9 cellular contexts compared by ENCODE assay signal in genomic region chr7:128867842-128868623, GRCh38. TPM values are rescaled to one million over a fixed set of nuclear protein-coding genes. Genes with fewer than 3 reads are reported as not detected.
A peak's percentile ranks its signal among the peaks of the same experiment; 100 is the strongest.
DNase-seq lines count a peak whose midpoint lies in the region; ATAC-seq, FAIRE-seq and TF ChIP-seq lines count a peak whose summit lies in the region.
"Had no signal": no experiment of that assay in that cellular context is flagged by ENCODE, and none has a peak within 500 bp of the region (broad histone marks: within the 10 kb centered on the region; RNA-seq: fewer than 3 reads in every experiment).

No MANE protein-coding gene starts in this region.

- H3K36me3 ChIP-seq in HepG2 (replicated peaks in 1 of 2; ENCODE audit: control insufficient read depth in 1 of 2, insufficient read depth in 2 of 2, low read length in 2 of 2) (peaks cover 0 to 5% of the 10 kb centered on the region in 2 experiments; a peak in 2 of 5 replicates), upper lobe of right lung (peaks cover 15% of the 10 kb centered on the region)

- 65% methylated on average over 11 of the region's 11 CpGs for WGBS in HepG2 (ENCODE audit: low lambda C conversion rate)

- peaks cover 8% of the 10 kb centered on the region for H3K79me2 ChIP-seq in HepG2 (ENCODE audit: insufficient read depth, low read length)

- peak; percentile 1; the same call in 2 of the 3 replicates for ATAC-seq in HepG2
- ATAC-seq in HG03460 (IDR thresholded peaks at IDR 0.05; ENCODE audit: unreplicated experiment), result no peak
- ATAC-seq in upper lobe of right lung, result no peak

- no peaks in the 10 kb centered on the region for H3K9me3 ChIP-seq in HepG2 (ENCODE audit: low read length)
- H3K9me3 ChIP-seq in upper lobe of right lung, result no peaks in the 10 kb centered on the region

- no peak; a peak in 1 of 4 replicates for TF ChIP-seq POLR2A in HepG2 (IDR thresholded peaks at IDR 0.05; ENCODE audit: insufficient read depth in 1 of 2, low read depth in 2 of 2, low read length in 2 of 2)

- peak; percentile 36 for DNase-seq in DMS153 treated with DMSO at 0.1 percent for 48 hours (lab: John Stamatoyannopoulos, UW; ENCODE audit: unreplicated experiment)
- DNase-seq in NCI-H1694 (lab: John Stamatoyannopoulos, UW), result peak; percentile 70
- peak; percentile 53 for DNase-seq in SW480 (ENCODE audit: low spot score)
- DNase-seq in HepG2 (ENCODE audit: low spot score), result no peak
- no peak for DNase-seq in stimulated activated CD4-positive, alpha-beta T cell treated with anti-CD3 and anti-CD28 coated beads, Interleukin-1b, Interleukin-23, amount 100 ng/mL, for 48 hours
- DNase-seq in SK-N-DZ (ENCODE audit: low spot score), result no peak
- no peak for DNase-seq in upper lobe of right lung

- peaks cover 2 to 12% of the 10 kb centered on the region in 2 experiments; a peak in 3 of 5 replicates for H3K27me3 ChIP-seq in HepG2 (ENCODE audit: control insufficient read depth in 1 of 2, insufficient read depth in 2 of 2, low read length in 2 of 2)
- H3K27me3 ChIP-seq in upper lobe of right lung, result peaks cover 11% of the 10 kb centered on the region

- H4K20me1 ChIP-seq in HepG2 (ENCODE audit: insufficient read depth, low read length), result no peaks in the 10 kb centered on the region; the same call in 1 of the 2 replicates

- no TSS peak for BruUV-seq in HepG2 (replicated peaks; lab: Mats Ljungman, UMichigan)

- H2AFZ ChIP-seq in HepG2 (ENCODE audit: low read length), result no peak overlapping the region

- POLR2A ChIA-PET in HepG2 (lab: Yijun Ruan, JAX), result no interaction called here

- TF ChIP-seq RAD21 in HepG2 (CRISPR knock-in tag; IDR thresholded peaks at IDR 0.05), result no peak

- FAIRE-seq in HepG2 (lab: Jason Lieb, UNC), result no peak

- in situ Hi-C loops in HepG2 (cut with HindIII; ENCODE audit: extremely low pct_ligation_motif_present, low pct_unique_long_range_greater_than_20kb), result no loop called here

- TF ChIP-seq EP300 in HepG2 (IDR thresholded peaks at IDR 0.05; ENCODE audit: low read depth in 2 of 2, low read length in 2 of 2) (no peak), HepG2 (CRISPR knock-in tag; IDR thresholded peaks at IDR 0.05; ENCODE audit: borderline replicate concordance) (no peak)

- intact Hi-C loops in HepG2 (cut with micrococcal nuclease; ENCODE audit: unreplicated experiment) (loop anchor here (10.0 kb wide), 1 partner anchor 83 kb away; no protein-coding TSS in a partner anchor), upper lobe of right lung (cut with DNase I) (no loop called here)

- peak overlapping the region; percentile 40; the same call in 1 of the 2 replicates for H3K9ac ChIP-seq in HepG2 (ENCODE audit: insufficient read depth, low read depth, low read length)

- H3K27ac ChIP-seq in HepG2 (ENCODE audit: extremely low read length, insufficient read depth, low read length) (no peak overlapping the region), upper lobe of right lung (no peak overlapping the region)

- TF ChIP-seq CTCF in HepG2 (CRISPR knock-in tag; IDR thresholded peaks at IDR 0.05) (no peak), upper lobe of right lung (IDR thresholded peaks at IDR 0.05) (no peak)

- CTCF ChIA-PET in HepG2 (lab: Yijun Ruan, JAX; ENCODE audit: low intra/inter-chr PET ratio, low total read pairs), result no interaction called here

- H3K4me2 ChIP-seq in HepG2 (ENCODE audit: low read depth, low read length), result peak overlapping the region; percentile 83

- H3K4me3 ChIP-seq in HepG2 (replicated peaks in 1 of 3; ENCODE audit: insufficient read depth in 1 of 3, low read depth in 2 of 3, low read length in 3 of 3) (peak overlapping the region in 1 of 3 experiments; percentile 73; a peak in 2 of 6 replicates), upper lobe of right lung (no peak overlapping the region)

- H3K4me1 ChIP-seq in HepG2 (ENCODE audit: insufficient read depth, low read length), result peaks cover 36% of the 10 kb centered on the region
- H3K4me1 ChIP-seq in upper lobe of right lung, result peaks cover 15% of the 10 kb centered on the region

RNA-seq across cellular contexts. Expression of gene ATP6V1F, which starts 5.4 kb away (rescaled TPM):
- total RNA-seq in HepG2 (2016; rRNA removed; fragmentation: Illumina TruSeq; extraction: Trizol) (87.2 and 107 TPM in 2 replicates), upper lobe of right lung (180 TPM)
- total RNA-seq in HepG2 (2016; cell fraction: cytosol; rRNA removed; fragmentation: Illumina TruSeq; extraction: Trizol; ENCODE audit: low read depth), result 91.7 and 127 TPM in 2 replicates
- total RNA-seq in HepG2 (2016; cell fraction: insoluble cytoplasmic fraction; rRNA removed; fragmentation: Illumina TruSeq; extraction: Trizol), result 86.6 and 128 TPM in 2 replicates
- total RNA-seq in HepG2 (2016; cell fraction: membrane; rRNA removed; fragmentation: Illumina TruSeq; extraction: Trizol), result 87.9 and 101 TPM in 2 replicates
- total RNA-seq in HepG2 (2016; cell fraction: nucleus; rRNA removed; fragmentation: Illumina TruSeq; extraction: Trizol), result 29.8 and 31.5 TPM in 2 replicates
- polyA plus RNA-seq in HepG2 (2011; rRNA removed), result 132 and 144 TPM in 2 replicates
- 149 and 216 TPM in 2 replicates for polyA plus RNA-seq in HepG2 (2011; cell fraction: cytosol; rRNA removed)
- 54.3 and 63.6 TPM in 2 replicates for polyA plus RNA-seq in HepG2 (2011; cell fraction: nucleus; rRNA removed)
- polyA plus RNA-seq in HepG2 (2012), result 127 and 131 TPM in 2 replicates
- polyA plus RNA-seq in HepG2 (2016; cell fraction: cytosol; fragmentation: Illumina TruSeq; extraction: Trizol; ENCODE audit: low read depth), result 134 and 154 TPM in 2 replicates
- polyA plus RNA-seq in HepG2 (2016; cell fraction: insoluble cytoplasmic fraction; fragmentation: Illumina TruSeq; extraction: Trizol; ENCODE audit: low read depth), result 186 and 188 TPM in 2 replicates
- 130 and 137 TPM in 2 replicates for polyA plus RNA-seq in HepG2 (2016; cell fraction: membrane; fragmentation: Illumina TruSeq; extraction: Trizol; ENCODE audit: low read depth)
- 74.2 and 75.8 TPM in 2 replicates for polyA plus RNA-seq in HepG2 (2016; cell fraction: nucleus; fragmentation: Illumina TruSeq; extraction: Trizol; ENCODE audit: insufficient read depth, low read depth)
- 39.4 and 64.2 TPM in 2 replicates for polyA minus RNA-seq in HepG2 (2011; rRNA and poly(A)+ RNA removed; ENCODE audit: low replicate concordance)
- 18.0 and 20.1 TPM in 2 replicates for polyA minus RNA-seq in HepG2 (2011; cell fraction: cytosol; rRNA and poly(A)+ RNA removed)
- 9.9 and 10.6 TPM in 2 replicates for polyA minus RNA-seq in HepG2 (2011; cell fraction: nucleus; rRNA and poly(A)+ RNA removed)
- 217 and 371 TPM in 2 replicates for polyA plus RNA-seq in SK-N-DZ (2014; cell fraction: cytosol; rRNA removed)
- polyA plus RNA-seq in SK-N-DZ (2014; cell fraction: nucleus; rRNA removed), result 110 and 137 TPM in 2 replicates

RNA-seq across cellular contexts. Expression of gene FLNC, which starts 37.8 kb away (rescaled TPM):
- total RNA-seq in HepG2 (2016; rRNA removed; fragmentation: Illumina TruSeq; extraction: Trizol) (0.01 and 0.02 TPM in 2 replicates), upper lobe of right lung (7.7 TPM)
- not detected in 2 replicates for total RNA-seq in HepG2 (2016; cell fraction: cytosol; rRNA removed; fragmentation: Illumina TruSeq; extraction: Trizol; ENCODE audit: low read depth)
- total RNA-seq in HepG2 (2016; cell fraction: insoluble cytoplasmic fraction; rRNA removed; fragmentation: Illumina TruSeq; extraction: Trizol), result under 0.01 TPM in 1 of 2 replicates, not detected in the other
- total RNA-seq in HepG2 (2016; cell fraction: membrane; rRNA removed; fragmentation: Illumina TruSeq; extraction: Trizol), result not detected in 2 replicates
- 0.06 TPM in 1 of 2 replicates, not detected in the other for total RNA-seq in HepG2 (2016; cell fraction: nucleus; rRNA removed; fragmentation: Illumina TruSeq; extraction: Trizol)
- polyA plus RNA-seq in HepG2 (2011; rRNA removed), result 0.01 TPM in 1 of 2 replicates, not detected in the other
- polyA plus RNA-seq in HepG2 (2011; cell fraction: cytosol; rRNA removed), result 0.01 TPM in 2 replicates
- 0.02 and 0.05 TPM in 2 replicates for polyA plus RNA-seq in HepG2 (2011; cell fraction: nucleus; rRNA removed)
- polyA plus RNA-seq in HepG2 (2012), result 0.01 TPM in 1 of 2 replicates, not detected in the other
- polyA plus RNA-seq in HepG2 (2016; cell fraction: cytosol; fragmentation: Illumina TruSeq; extraction: Trizol; ENCODE audit: low read depth), result not detected in 2 replicates
- polyA plus RNA-seq in HepG2 (2016; cell fraction: insoluble cytoplasmic fraction; fragmentation: Illumina TruSeq; extraction: Trizol; ENCODE audit: low read depth), result not detected in 2 replicates
- not detected in 2 replicates for polyA plus RNA-seq in HepG2 (2016; cell fraction: membrane; fragmentation: Illumina TruSeq; extraction: Trizol; ENCODE audit: low read depth)
- not detected in 2 replicates for polyA plus RNA-seq in HepG2 (2016; cell fraction: nucleus; fragmentation: Illumina TruSeq; extraction: Trizol; ENCODE audit: insufficient read depth, low read depth)
- polyA minus RNA-seq in HepG2 (2011; rRNA and poly(A)+ RNA removed; ENCODE audit: low replicate concordance), result 0.16 and 0.19 TPM in 2 replicates
- 0.09 and 0.10 TPM in 2 replicates for polyA minus RNA-seq in HepG2 (2011; cell fraction: cytosol; rRNA and poly(A)+ RNA removed)
- under 0.01 TPM in 1 of 2 replicates, not detected in the other for polyA minus RNA-seq in HepG2 (2011; cell fraction: nucleus; rRNA and poly(A)+ RNA removed)
- 11.6 and 13.1 TPM in 2 replicates for polyA plus RNA-seq in SK-N-DZ (2014; cell fraction: cytosol; rRNA removed)
- 14.1 and 19.8 TPM in 2 replicates for polyA plus RNA-seq in SK-N-DZ (2014; cell fraction: nucleus; rRNA removed)

RNA-seq across cellular contexts. Expression of gene KCP, which starts 42.5 kb away (rescaled TPM):
- total RNA-seq in HepG2 (2016; rRNA removed; fragmentation: Illumina TruSeq; extraction: Trizol) (0.22 and 1.0 TPM in 2 replicates), upper lobe of right lung (1.3 TPM)
- 0.26 and 0.51 TPM in 2 replicates for total RNA-seq in HepG2 (2016; cell fraction: cytosol; rRNA removed; fragmentation: Illumina TruSeq; extraction: Trizol; ENCODE audit: low read depth)
- 0.37 and 1.2 TPM in 2 replicates for total RNA-seq in HepG2 (2016; cell fraction: insoluble cytoplasmic fraction; rRNA removed; fragmentation: Illumina TruSeq; extraction: Trizol)
- total RNA-seq in HepG2 (2016; cell fraction: membrane; rRNA removed; fragmentation: Illumina TruSeq; extraction: Trizol), result 0.28 and 0.48 TPM in 2 replicates
- total RNA-seq in HepG2 (2016; cell fraction: nucleus; rRNA removed; fragmentation: Illumina TruSeq; extraction: Trizol), result 1.3 and 2.0 TPM in 2 replicates
- 0.37 and 0.46 TPM in 2 replicates for polyA plus RNA-seq in HepG2 (2011; rRNA removed)
- polyA plus RNA-seq in HepG2 (2011; cell fraction: cytosol; rRNA removed), result 0.12 and 0.31 TPM in 2 replicates
- polyA plus RNA-seq in HepG2 (2011; cell fraction: nucleus; rRNA removed), result 6.6 and 8.0 TPM in 2 replicates
- polyA plus RNA-seq in HepG2 (2012), result 0.28 TPM in 2 replicates
- polyA plus RNA-seq in HepG2 (2016; cell fraction: cytosol; fragmentation: Illumina TruSeq; extraction: Trizol; ENCODE audit: low read depth), result 0.09 and 0.12 TPM in 2 replicates
- polyA plus RNA-seq in HepG2 (2016; cell fraction: insoluble cytoplasmic fraction; fragmentation: Illumina TruSeq; extraction: Trizol; ENCODE audit: low read depth), result 0.17 and 0.24 TPM in 2 replicates
- polyA plus RNA-seq in HepG2 (2016; cell fraction: membrane; fragmentation: Illumina TruSeq; extraction: Trizol; ENCODE audit: low read depth), result 0.20 and 0.23 TPM in 2 replicates
- polyA plus RNA-seq in HepG2 (2016; cell fraction: nucleus; fragmentation: Illumina TruSeq; extraction: Trizol; ENCODE audit: insufficient read depth, low read depth), result 2.1 and 3.1 TPM in 2 replicates
- polyA minus RNA-seq in HepG2 (2011; rRNA and poly(A)+ RNA removed; ENCODE audit: low replicate concordance), result 0.07 and 0.58 TPM in 2 replicates
- polyA minus RNA-seq in HepG2 (2011; cell fraction: cytosol; rRNA and poly(A)+ RNA removed), result not detected in 2 replicates
- polyA minus RNA-seq in HepG2 (2011; cell fraction: nucleus; rRNA and poly(A)+ RNA removed), result 1.1 and 1.4 TPM in 2 replicates
- 6.3 and 6.5 TPM in 2 replicates for polyA plus RNA-seq in SK-N-DZ (2014; cell fraction: cytosol; rRNA removed)
- 57.9 and 76.8 TPM in 2 replicates for polyA plus RNA-seq in SK-N-DZ (2014; cell fraction: nucleus; rRNA removed)
- total RNA-seq: dermis microvascular lymphatic vessel endothelial cell had no signal

Comparison
In these comparisons a context has a peak if more than half of its experiments do, and no peak if none do; other contexts are left out.
1. DNase-seq: peak in DMS153 treated with DMSO at 0.1 percent for 48 hours (single experiment), NCI-H1694 (single experiment) and SW480 (single experiment); none in HepG2 (single experiment), stimulated activated CD4-positive, alpha-beta T cell treated with anti-CD3 and anti-CD28 coated beads, Interleukin-1b, Interleukin-23, amount 100 ng/mL, for 48 hours (single experiment), SK-N-DZ (single experiment) and upper lobe of right lung (single experiment).